Comparison of ENCODE assay signal across 8 cellular contexts in genomic region chr22:44266811-44267760, GRCh38. TPM values are rescaled to one million over a fixed set of nuclear protein-coding genes. Genes with fewer than 3 reads are reported as not detected.
"Had no signal": no experiment of that assay in that cellular context is flagged by ENCODE, and none has a peak within 500 bp of the region (broad histone marks: within the 10 kb centered on the region; RNA-seq: fewer than 3 reads in every experiment).

No MANE protein-coding gene starts in this region.

- H3K4me1 ChIP-seq: tibial artery had no signal

- H3K4me3 ChIP-seq: skin epidermis, tibial artery had no signal

- H3K36me3 ChIP-seq: tibial artery had no signal

- DNase-seq: activated CD4-positive, alpha-beta T cell treated with anti-CD3 and anti-CD28 coated beads, Interleukin-2, amount 50 U/mL, for 48 hours; activated CD4-positive, CD25-positive, alpha-beta regulatory T cell treated with anti-CD3 and anti-CD28 coated beads, Interleukin-2, amount 50 U/mL, for 72 hours; activated effector memory CD4-positive, alpha-beta T cell treated with anti-CD3 and anti-CD28 coated beads, Interleukin-2, amount 50 U/mL, for 16 hours; activated T-cell treated with anti-CD3 and anti-CD28 coated beads, Interleukin-2, amount 50 U/mL, for 4 hours; tibial artery had no signal

- H3K27me3 ChIP-seq: dorsolateral prefrontal cortex had no signal

- H3K9me3 ChIP-seq: tibial artery had no signal

- H3K27ac ChIP-seq: dorsolateral prefrontal cortex, skin epidermis, tibial artery had no signal

RNA-seq across cellular contexts. Expression of gene SHISAL1, which starts 45.7 kb away (rescaled TPM):
- total RNA-seq: activated T-cell treated with anti-CD3 and anti-CD28 coated beads, Interleukin-2, amount 50 U/mL, for 4 hours; natural killer cell treated with Interleukin-12 subunit alpha and Interleukin-12 subunit beta and Interleukin-15 and Interleukin-18, amount 100 ng/mL, for 72 hours had no signal
